ENCODE assay signal across 8 cellular contexts in the genomic region with DNA sequence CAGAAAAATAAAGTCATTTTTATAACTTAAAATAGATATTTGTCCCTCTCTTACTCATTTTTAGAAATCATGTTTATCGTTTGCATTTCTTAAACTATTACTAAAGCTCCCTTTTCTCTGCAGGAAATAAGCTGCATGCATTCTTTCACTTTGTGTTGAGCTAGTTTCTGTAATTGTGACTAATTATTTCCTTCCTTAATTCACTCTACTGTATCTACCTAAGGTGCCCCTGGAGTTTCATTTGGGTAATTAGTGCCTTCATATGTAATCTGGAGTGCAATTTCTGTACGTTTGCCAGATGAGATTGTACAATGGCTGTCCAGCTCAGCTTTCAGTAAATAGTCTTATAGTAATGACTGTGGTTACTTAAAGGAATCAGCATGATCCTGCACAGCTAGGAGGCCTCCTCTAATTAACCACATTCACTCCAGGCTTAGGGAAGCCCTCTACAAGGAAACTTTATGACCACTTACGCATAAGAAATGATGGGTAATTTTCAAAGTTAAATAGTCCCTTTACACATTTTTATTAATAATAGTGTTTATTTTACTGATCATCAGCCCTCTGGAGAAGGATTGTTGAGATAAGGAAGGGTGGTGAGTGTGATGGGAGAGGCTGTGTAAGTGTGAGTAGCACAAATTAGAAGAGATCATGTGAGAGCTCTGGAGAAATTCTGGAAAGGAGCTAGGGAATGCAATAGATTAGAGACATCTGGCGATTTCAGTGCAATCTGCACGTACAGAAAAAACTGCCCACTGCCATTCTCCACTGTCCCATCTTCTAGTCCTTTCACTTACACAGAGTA.
DNase-seq lines count a peak whose midpoint lies in the region; ATAC-seq and TF ChIP-seq lines count a peak whose summit lies in the region.

No MANE protein-coding gene starts in this region.

- H3K4me1 Mint-ChIP-seq in activated naive CD4-positive, alpha-beta T cell treated with anti-CD3 and anti-CD28 coated beads, Interleukin-2, amount 50 U/mL, for 24 hours = peaks cover 87% of the 10 kb centered on the region
- H3K4me1 Mint-ChIP-seq in activated naive CD8-positive, alpha-beta T cell treated with anti-CD3 and anti-CD28 coated beads, Interleukin-2, amount 10 ng/mL, durations not matched to agents 7 days and 5 days = peaks cover 57% of the 10 kb centered on the region

- peaks cover 5% of the 10 kb centered on the region for H3K9me3 Mint-ChIP-seq in activated naive CD4-positive, alpha-beta T cell treated with anti-CD3 and anti-CD28 coated beads, Interleukin-2, amount 50 U/mL, for 24 hours
- peaks cover 1% of the 10 kb centered on the region for H3K9me3 Mint-ChIP-seq in activated naive CD8-positive, alpha-beta T cell treated with anti-CD3 and anti-CD28 coated beads, Interleukin-2, amount 10 ng/mL, durations not matched to agents 7 days and 5 days

- DNase-seq in activated naive CD4-positive, alpha-beta T cell treated with anti-CD3 and anti-CD28 coated beads, Interleukin-2, amount 50 U/mL, for 16 hours = no peak
- DNase-seq in NCI-H1417 treated with DMSO at 0.1 percent for 48 hours (lab: John Stamatoyannopoulos, UW) = peak; percentile 55
- DNase-seq in activated naive CD8-positive, alpha-beta T cell treated with anti-CD3 and anti-CD28 coated beads, Interleukin-2, amount 10 ng/mL, durations not matched to agents 7 days and 5 days = no peak
- no peak for DNase-seq in substantia nigra (lab: John Stamatoyannopoulos, UW)
- DNase-seq in activated CD8-positive, alpha-beta memory T cell treated with anti-CD3 and anti-CD28 coated beads, Interleukin-2, amount 50 U/mL, for 48 hours = no peak

- peaks cover 44% of the 10 kb centered on the region for H3K36me3 Mint-ChIP-seq in activated naive CD4-positive, alpha-beta T cell treated with anti-CD3 and anti-CD28 coated beads, Interleukin-2, amount 50 U/mL, for 24 hours
- H3K36me3 Mint-ChIP-seq in activated naive CD8-positive, alpha-beta T cell treated with anti-CD3 and anti-CD28 coated beads, Interleukin-2, amount 10 ng/mL, durations not matched to agents 7 days and 5 days = peaks cover 26% of the 10 kb centered on the region

- POLR2A ChIA-PET in activated naive CD8-positive, alpha-beta T cell treated with anti-CD3 and anti-CD28 coated beads, Interleukin-2, amount 10 ng/mL, durations not matched to agents 7 days and 5 days (lab: Charles Lee) = interaction anchor here (0.6 to 2.2 kb wide), 6 partner anchors 37 to 656 kb away, joined by 3 to 12 read pairs (median 6); partner anchors contain the start of gene LRRC8C

- H3K4me3 Mint-ChIP-seq in activated naive CD4-positive, alpha-beta T cell treated with anti-CD3 and anti-CD28 coated beads, Interleukin-2, amount 50 U/mL, for 24 hours = peak overlapping the region; percentile 94
- H3K4me3 Mint-ChIP-seq in activated naive CD8-positive, alpha-beta T cell treated with anti-CD3 and anti-CD28 coated beads, Interleukin-2, amount 10 ng/mL, durations not matched to agents 7 days and 5 days = peak overlapping the region; percentile 72

- H3K36me3 ChIP-seq in neutrophil = no peaks in the 10 kb centered on the region

- H3K27me3 Mint-ChIP-seq in activated naive CD4-positive, alpha-beta T cell treated with anti-CD3 and anti-CD28 coated beads, Interleukin-2, amount 50 U/mL, for 24 hours = no peaks in the 10 kb centered on the region
- no peaks in the 10 kb centered on the region for H3K27me3 Mint-ChIP-seq in activated naive CD8-positive, alpha-beta T cell treated with anti-CD3 and anti-CD28 coated beads, Interleukin-2, amount 10 ng/mL, durations not matched to agents 7 days and 5 days

- no peak overlapping the region for H3K4me3 ChIP-seq in neutrophil (ENCODE audit: low read depth in 1 of 2, low read length in 1 of 2)

- peak overlapping the region; percentile 100 for H3K27ac Mint-ChIP-seq in activated naive CD4-positive, alpha-beta T cell treated with anti-CD3 and anti-CD28 coated beads, Interleukin-2, amount 50 U/mL, for 24 hours
- peak overlapping the region; percentile 95 for H3K27ac Mint-ChIP-seq in activated naive CD8-positive, alpha-beta T cell treated with anti-CD3 and anti-CD28 coated beads, Interleukin-2, amount 10 ng/mL, durations not matched to agents 7 days and 5 days

- no peaks in the 10 kb centered on the region for H3K9me3 ChIP-seq in neutrophil

- peak; percentile 91 for ATAC-seq in HG02642 (IDR thresholded peaks at IDR 0.05; ENCODE audit: poor library complexity, unreplicated experiment)
- ATAC-seq in activated naive CD8-positive, alpha-beta T cell treated with anti-CD3 and anti-CD28 coated beads, Interleukin-2, amount 10 ng/mL, durations not matched to agents 7 days and 5 days (ENCODE audit: low read depth) = peak; percentile 85

- H3K27me3 ChIP-seq in neutrophil = no peaks in the 10 kb centered on the region

- TF ChIP-seq CTCF in neutrophil (IDR thresholded peaks at IDR 0.05) = no peak

- peaks cover 31 to 36% of the 10 kb centered on the region in 2 experiments for H3K4me1 ChIP-seq in neutrophil (ENCODE audit: control insufficient read depth in 1 of 2, insufficient read depth in 1 of 2, low read depth in 1 of 2, low read length in 1 of 2)

- H3K27ac ChIP-seq in neutrophil (peak overlapping the region; percentile 71), substantia nigra (ENCODE audit: low read depth, low read length, poor library complexity, severe bottlenecking) (no peak overlapping the region)
